In genomic region chr7:149196151-149196704, GRCh38 we compare ENCODE assay signal across 8 cellular contexts. TPM values are rescaled to one million over a fixed set of nuclear protein-coding genes. Genes with fewer than 3 reads are reported as not detected.
A peak's percentile ranks its signal among the peaks of the same experiment; 100 is the strongest.
DNase-seq lines count a peak whose midpoint lies in the region; ATAC-seq, FAIRE-seq and TF ChIP-seq lines count a peak whose summit lies in the region.

No MANE protein-coding gene starts in this region.

- no peaks in the 10 kb centered on the region for H3K9me3 ChIP-seq in A673 (ENCODE audit: low read depth, low read length, poor library complexity, severe bottlenecking)
- no peaks in the 10 kb centered on the region for H3K9me3 ChIP-seq in astrocyte (ENCODE audit: insufficient read depth, low read depth, low read length)
- no peaks in the 10 kb centered on the region for H3K9me3 ChIP-seq in liver (ENCODE audit: control insufficient read depth in 4 of 4, low read length in 3 of 4)

- peak overlapping the region; percentile 97 for H3K4me3 Mint-ChIP-seq in astrocyte (ENCODE audit: unreplicated experiment)

- H3K27me3 ChIP-seq in A673 (replicated peaks; ENCODE audit: insufficient read depth, low read depth, low read length, poor library complexity) (no peaks in the 10 kb centered on the region), astrocyte (ENCODE audit: insufficient read depth, low read length) (no peaks in the 10 kb centered on the region), liver (ENCODE audit: control insufficient read depth in 4 of 4, insufficient read depth in 4 of 4, low read length in 3 of 4) (no peaks in the 10 kb centered on the region)

- 1% methylated on average over 17 of the region's 17 CpGs for WGBS in liver

- POLR2A ChIA-PET in A673 (lab: Charles Lee; ENCODE audit: low non-redundant PET) = no interaction called here

- H3K9ac ChIP-seq in astrocyte (ENCODE audit: low read length) (peak overlapping the region; percentile 87), liver (ENCODE audit: low read depth in 1 of 2, low read length in 2 of 2) (peak overlapping the region; percentile 49 to 94)

- peaks cover 36% of the 10 kb centered on the region for H4K20me1 ChIP-seq in astrocyte (ENCODE audit: insufficient read depth, low read length)

- H3K36me3 ChIP-seq in A673 (ENCODE audit: insufficient read depth, low read length, poor library complexity, severe bottlenecking) (peaks cover 32% of the 10 kb centered on the region), astrocyte (ENCODE audit: insufficient read depth, low read length) (peaks cover 17% of the 10 kb centered on the region), liver (ENCODE audit: control insufficient read depth in 4 of 4, insufficient read depth in 3 of 4, low read depth in 1 of 4, low read length in 3 of 4) (peaks cover 16 to 28% (median 24%) of the 10 kb centered on the region in 4 donors)

- peaks cover 47% of the 10 kb centered on the region for H3K79me2 ChIP-seq in astrocyte (ENCODE audit: insufficient read depth, low read length)

- H3K4me2 ChIP-seq in astrocyte (ENCODE audit: low read length) = peak overlapping the region; percentile 94

- no peak for FAIRE-seq in astrocyte (lab: Jason Lieb, UNC)

- H3K4me3 ChIP-seq in A673 (ENCODE audit: low read depth, low read length, poor library complexity, severe bottlenecking) = peak overlapping the region; percentile 99
- peak overlapping the region; percentile 86 for H3K4me3 ChIP-seq in astrocyte (ENCODE audit: insufficient read depth, low read depth, low read length)
- H3K4me3 ChIP-seq in liver (ENCODE audit: low read depth in 1 of 3, low read length in 3 of 3) = peak overlapping the region; percentile 66 to 71 (median 68)

- peak overlapping the region; percentile 90 for H3K27ac Mint-ChIP-seq in astrocyte (ENCODE audit: unreplicated experiment)

- no TSS peak for BruUV-seq in A673 (replicated peaks; lab: Mats Ljungman, UMichigan)

- no peaks in the 10 kb centered on the region for H3K4me1 ChIP-seq in A673 (ENCODE audit: insufficient read depth, low read length, poor library complexity, severe bottlenecking)
- peaks cover 32% of the 10 kb centered on the region for H3K4me1 ChIP-seq in astrocyte (ENCODE audit: insufficient read depth, low read length)
- peaks cover 7 to 20% (median 17%) of the 10 kb centered on the region in 4 donors for H3K4me1 ChIP-seq in liver (ENCODE audit: control insufficient read depth in 4 of 4, insufficient read depth in 4 of 4, low read length in 3 of 4)

- TF ChIP-seq CTCF in A673 (conservative IDR thresholded peaks at IDR 0.05; ENCODE audit: low read depth, low read length) = no peak
- no peak for TF ChIP-seq CTCF in astrocyte (IDR thresholded peaks at IDR 0.05; ENCODE audit: insufficient read depth, low read depth, low read length)
- TF ChIP-seq CTCF in liver (IDR thresholded peaks at IDR 0.05; ENCODE audit: low read depth, low read length, missing input control) = no peak

- CTCF ChIA-PET in A673 (lab: Charles Lee) = interaction anchor here (0.9 kb wide), 1 partner anchor 32 kb away, joined by 5 read pairs; no protein-coding TSS in a partner anchor

- H3K9me3 Mint-ChIP-seq in astrocyte (ENCODE audit: unreplicated experiment) = no peaks in the 10 kb centered on the region

- H3K4me1 Mint-ChIP-seq in astrocyte (ENCODE audit: low read depth, unreplicated experiment) = peaks cover 34% of the 10 kb centered on the region

- DNase-seq in A673 (ENCODE audit: low spot score) (peak; percentile 13), LHCN-M2 (ENCODE audit: low read depth) (peak; percentile 17), astrocyte (ENCODE audit: low read depth) (no peak), substantia nigra (lab: John Stamatoyannopoulos, UW) (peak in 2 of 49 donors; percentile 15 to 20), KG1 (lab: John Stamatoyannopoulos, UW) (no peak)

- ATAC-seq in GM19324 (IDR thresholded peaks at IDR 0.05; ENCODE audit: low FRiP score, unreplicated experiment) = peak; percentile 5
- ATAC-seq in GM18870 (IDR thresholded peaks at IDR 0.05; ENCODE audit: unreplicated experiment) = no peak

- H3K27ac ChIP-seq in A673 (ENCODE audit: low read depth, low read length, poor library complexity, severe bottlenecking) = peak overlapping the region; percentile 88
- H3K27ac ChIP-seq in astrocyte (ENCODE audit: low read depth, low read length) = peak overlapping the region; percentile 79
- peak overlapping the region; percentile 6 to 51 for H3K27ac ChIP-seq in liver (ENCODE audit: low read depth in 1 of 2, low read length in 2 of 2)
- H3K27ac ChIP-seq in substantia nigra (ENCODE audit: low read depth, low read length, poor library complexity, severe bottlenecking) = peak overlapping the region; percentile 58

- H3K27me3 Mint-ChIP-seq in astrocyte (ENCODE audit: low read depth, unreplicated experiment) = peaks cover 3% of the 10 kb centered on the region

- peaks cover 21% of the 10 kb centered on the region for H3K36me3 Mint-ChIP-seq in astrocyte (ENCODE audit: low read depth, unreplicated experiment)

- no peak for TF ChIP-seq RAD21 in liver (IDR thresholded peaks at IDR 0.05)

- intact Hi-C loops in A673 (cut with micrococcal nuclease; ENCODE audit: unreplicated experiment) = no loop called here

- no peak overlapping the region for H2AFZ ChIP-seq in astrocyte (ENCODE audit: low read depth, low read length)

TF ChIP-seq in liver, 16 proteins besides CTCF, POLR2A, EP300 and RAD21:
- TF ChIP-seq TAF1 (conservative IDR thresholded peaks at IDR 0.05) (no peak), HNF4G (IDR thresholded peaks at IDR 0.05) (no peak), YY1 (IDR thresholded peaks at IDR 0.05) (no peak), SP1 (IDR thresholded peaks at IDR 0.05) (no peak), FOXA1 (IDR thresholded peaks at IDR 0.05) (no peak), REST (IDR thresholded peaks at IDR 0.05) (no peak), MAX (IDR thresholded peaks at IDR 0.05) (no peak), FOXA2 (IDR thresholded peaks at IDR 0.05) (no peak), NR2F2 (IDR thresholded peaks at IDR 0.05) (no peak), ZBTB33 (IDR thresholded peaks at IDR 0.05) (no peak), JUND (IDR thresholded peaks at IDR 0.05) (no peak), GABPA (IDR thresholded peaks at IDR 0.05 in 1 of 2, conservative IDR thresholded peaks at IDR 0.05 in 1 of 2) (no peak)

RNA-seq across cellular contexts. Expression of gene ZNF282, which starts 0.9 kb away (rescaled TPM):
- 34.5 and 38.2 TPM in 2 replicates for total RNA-seq in A673 (2021)
- total RNA-seq in LHCN-M2 (2014; rRNA removed) = 23.0 and 28.6 TPM in 2 replicates
- polyA plus RNA-seq in LHCN-M2 (2012) = 17.3 TPM
- total RNA-seq in astrocyte = 26.9 and 28.1 TPM in 2 replicates
- total RNA-seq in liver = 10 to 100 TPM; 13.8 to 78.6 TPM
- 10 to 100 TPM in 1 of 2 donors, 1 to 10 TPM in 1; 2.0 to 12.4 TPM for polyA plus RNA-seq in liver

RNA-seq across cellular contexts. Expression of gene ZNF212, which starts 43.2 kb away (rescaled TPM):
- total RNA-seq in A673 (2021) (12.3 and 16.4 TPM in 2 replicates), LHCN-M2 (2014; rRNA removed) (6.6 and 7.9 TPM in 2 replicates), astrocyte (8.2 and 8.7 TPM in 2 replicates), liver (1 to 10 TPM; 3.5 to 4.9 TPM)
- polyA plus RNA-seq in LHCN-M2 (2012) = 6.0 TPM
- 1 to 10 TPM; 3.4 to 3.9 TPM for polyA plus RNA-seq in liver

RNA-seq across cellular contexts. Expression of gene ZNF398, which starts 49.0 kb away (rescaled TPM):
- 22.3 and 23.3 TPM in 2 replicates for total RNA-seq in A673 (2021)
- 14.9 and 17.1 TPM in 2 replicates for total RNA-seq in LHCN-M2 (2014; rRNA removed)
- 6.1 TPM for polyA plus RNA-seq in LHCN-M2 (2012)
- total RNA-seq in astrocyte = 14.6 and 16.6 TPM in 2 replicates
- 1 to 10 TPM; 6.3 to 7.8 TPM for total RNA-seq in liver
- 1 to 10 TPM; 1.5 to 2.6 TPM for polyA plus RNA-seq in liver

Comparison
In these comparisons a context has a peak if more than half of its experiments do, and no peak if none do; other contexts are left out.
1. DNase-seq: peak in A673 (single experiment) and LHCN-M2 (single experiment); none in astrocyte (single experiment) and KG1 (single experiment).
2. H3K27ac ChIP-seq: peak in every context shown above with its lines; median percentile 88 in A673; 79 in astrocyte; 58 in substantia nigra; 28 in liver.
3. Peak in every context shown above with its lines, with median percentiles within 50 percentile points of each other: H3K4me3 ChIP-seq.